34 cellular contexts compared by ENCODE assay signal in genomic region chr12:61531195-61531594, GRCh38.
"Had no signal": no experiment of that assay in that cellular context is flagged by ENCODE, and none has a peak within 500 bp of the region (broad histone marks: within the 10 kb centered on the region; RNA-seq: fewer than 3 reads in every experiment).

No MANE protein-coding gene starts in this region.

- H3K4me2 ChIP-seq: KMS-11 had no signal

- DNase-seq: Karpas-422, Kasumi-1, KG1, MG63, MM.1S, MV-4-11, NCI-H1048, NCI-H1092, NCI-H1092 treated with DMSO at 0.1 percent for 48 hours, NCI-H1105, NCI-H1105 treated with DMSO at 0.1 percent for 48 hours, NCI-H1417, NCI-H1417 treated with DMSO at 0.1 percent for 48 hours, NCI-H1436, NCI-H1436 treated with DMSO at 0.1 percent for 48 hours, NCI-H146, NCI-H1694, NCI-H1694 treated with DMSO at 0.1 percent for 48 hours, NCI-H187, NCI-H187 treated with DMSO at 0.1 percent for 48 hours, NCI-H1930, NCI-H2029, NCI-H2029 treated with DMSO at 0.1 percent for 48 hours, NCI-H2081, NCI-H2081 treated with DMSO at 0.1 percent for 48 hours, NCI-H2107, NCI-H2171, NCI-H2171 treated with DMSO at 0.1 percent for 48 hours, NCI-H2227 treated with DMSO at 0.1 percent for 48 hours, NCI-H226, NCI-H345, NCI-H446, NCI-H446 treated with DMSO at 0.1 percent for 48 hours had no signal

- H3K27me3 ChIP-seq: MG63 had no signal

- H3K9me3 ChIP-seq: MG63 had no signal

- H3K4me3 ChIP-seq: MG63 had no signal

- H3K27ac ChIP-seq: KMS-11 had no signal

- H3K9ac ChIP-seq: KMS-11 had no signal

- H3K36me3 ChIP-seq: MG63 had no signal
